In genomic region chr2:215368493-215368809, GRCh38 we compare ENCODE assay signal across 14 cellular contexts. TPM values are rescaled to one million over a fixed set of nuclear protein-coding genes. Genes with fewer than 3 reads are reported as not detected.
A peak's percentile ranks its signal among the peaks of the same experiment; 100 is the strongest.
DNase-seq lines count a peak whose midpoint lies in the region; ATAC-seq, FAIRE-seq and TF ChIP-seq lines count a peak whose summit lies in the region.
"Had no signal": no experiment of that assay in that cellular context is flagged by ENCODE, and none has a peak within 500 bp of the region (broad histone marks: within the 10 kb centered on the region; RNA-seq: fewer than 3 reads in every experiment).

No MANE protein-coding gene starts in this region.

- no peak overlapping the region for H3K9ac ChIP-seq in astrocyte (ENCODE audit: low read length)
- H3K9ac ChIP-seq in smooth muscle cell (ENCODE audit: low read depth) = no peak overlapping the region
- H3K9ac ChIP-seq: KMS-11 had no signal

- H3K9me3 ChIP-seq in astrocyte (ENCODE audit: insufficient read depth, low read depth, low read length) (no peaks in the 10 kb centered on the region), smooth muscle cell (replicated peaks; ENCODE audit: low read depth) (no peaks in the 10 kb centered on the region)

- peaks cover 53% of the 10 kb centered on the region for H3K4me1 Mint-ChIP-seq in astrocyte (ENCODE audit: low read depth, unreplicated experiment)
- H3K4me1 Mint-ChIP-seq: B cell had no signal

- H3K27me3 ChIP-seq in astrocyte (ENCODE audit: insufficient read depth, low read length) (no peaks in the 10 kb centered on the region), smooth muscle cell (ENCODE audit: low read depth) (no peaks in the 10 kb centered on the region)

- H4K20me1 ChIP-seq in astrocyte (ENCODE audit: insufficient read depth, low read length) (peaks cover 97% of the 10 kb centered on the region), smooth muscle cell (ENCODE audit: low read depth) (peaks cover 100% of the 10 kb centered on the region)

- no peak overlapping the region for H3K4me3 ChIP-seq in astrocyte (ENCODE audit: insufficient read depth, low read depth, low read length)
- H3K4me3 ChIP-seq in fibroblast of pulmonary artery (replicated peaks; ENCODE audit: low read depth, low read length) = no peak overlapping the region
- no peak overlapping the region for H3K4me3 ChIP-seq in smooth muscle cell

- H3K4me1 ChIP-seq in astrocyte (ENCODE audit: insufficient read depth, low read length) (peaks cover 12% of the 10 kb centered on the region), smooth muscle cell (ENCODE audit: low read depth) (no peaks in the 10 kb centered on the region)

- peak overlapping the region; percentile 27 for H3K4me3 Mint-ChIP-seq in astrocyte (ENCODE audit: unreplicated experiment)
- H3K4me3 Mint-ChIP-seq: B cell; CD4-positive, alpha-beta T cell had no signal

- no peaks in the 10 kb centered on the region for H3K9me3 Mint-ChIP-seq in astrocyte (ENCODE audit: unreplicated experiment)
- H3K9me3 Mint-ChIP-seq: CD4-positive, alpha-beta T cell had no signal

- ATAC-seq in HG03521 (IDR thresholded peaks at IDR 0.05; ENCODE audit: unreplicated experiment) = no peak
- ATAC-seq in HG02973 (IDR thresholded peaks at IDR 0.05; ENCODE audit: unreplicated experiment) = no peak

- peak; percentile 6 for DNase-seq in EH (ENCODE audit: low read depth)
- no peak for DNase-seq in astrocyte (ENCODE audit: low read depth)
- peak; percentile 4 for DNase-seq in fibroblast of pulmonary artery (ENCODE audit: low read depth)
- no peak for DNase-seq in smooth muscle cell (lab: John Stamatoyannopoulos, UW; ENCODE audit: unreplicated experiment)
- no peak for DNase-seq in cerebellar nuclear complex (lab: John Stamatoyannopoulos, UW)
- DNase-seq: C1 segment of cervical spinal cord; Calu3; CD4-positive, alpha-beta T cell; DMS 273 treated with DMSO at 0.1 percent for 48 hours had no signal

- FAIRE-seq in astrocyte (lab: Jason Lieb, UNC) = no peak
- FAIRE-seq: G401.6 had no signal

- TF ChIP-seq CTCF in astrocyte (IDR thresholded peaks at IDR 0.05; ENCODE audit: insufficient read depth, low read depth, low read length) = no peak
- TF ChIP-seq CTCF in fibroblast of pulmonary artery (IDR thresholded peaks at IDR 0.05; ENCODE audit: low read length, missing control alignments) = no peak
- TF ChIP-seq CTCF in smooth muscle cell (IDR thresholded peaks at IDR 0.05; ENCODE audit: borderline replicate concordance, insufficient read depth, poor library complexity, severe bottlenecking) = no peak

- H3K27ac ChIP-seq in astrocyte (ENCODE audit: low read depth, low read length) (peak overlapping the region; percentile 45), smooth muscle cell (ENCODE audit: low read depth) (peak overlapping the region; percentile 84)
- H3K27ac ChIP-seq: KMS-11 had no signal

- H3K79me2 ChIP-seq in astrocyte (ENCODE audit: insufficient read depth, low read length) (peaks cover 3% of the 10 kb centered on the region), smooth muscle cell (ENCODE audit: low read depth) (peaks cover 6% of the 10 kb centered on the region)

- H3K27me3 Mint-ChIP-seq in astrocyte (ENCODE audit: low read depth, unreplicated experiment) = no peaks in the 10 kb centered on the region
- H3K27me3 Mint-ChIP-seq: B cell; CD4-positive, alpha-beta T cell had no signal

- no peak overlapping the region for H2AFZ ChIP-seq in astrocyte (ENCODE audit: low read depth, low read length)
- H2AFZ ChIP-seq in smooth muscle cell (ENCODE audit: low read depth) = no peak overlapping the region

- peaks cover 94% of the 10 kb centered on the region for H3F3A ChIP-seq in smooth muscle cell (ENCODE audit: low read depth)

- H3K36me3 Mint-ChIP-seq in astrocyte (ENCODE audit: low read depth, unreplicated experiment) = peaks cover 47% of the 10 kb centered on the region

- peaks cover 96% of the 10 kb centered on the region for H3K36me3 ChIP-seq in astrocyte (ENCODE audit: insufficient read depth, low read length)
- H3K36me3 ChIP-seq in smooth muscle cell (ENCODE audit: low read depth) = peaks cover 82% of the 10 kb centered on the region

- H3K4me2 ChIP-seq in astrocyte (ENCODE audit: low read length) (no peak overlapping the region), smooth muscle cell (no peak overlapping the region)
- H3K4me2 ChIP-seq: KMS-11 had no signal

- H3K27ac Mint-ChIP-seq in astrocyte (ENCODE audit: unreplicated experiment) = peak overlapping the region; percentile 76
- H3K27ac Mint-ChIP-seq: B cell; CD4-positive, alpha-beta T cell had no signal

RNA-seq across cellular contexts. Expression of gene ATIC, which starts 56.6 kb away (rescaled TPM):
- 59.9 and 61.1 TPM in 2 replicates for total RNA-seq in astrocyte
- 10.7 and 28.3 TPM in 2 replicates for total RNA-seq in smooth muscle cell
- polyA plus RNA-seq in smooth muscle cell = 67.7 and 87.3 TPM in 2 replicates

Comparison
In these comparisons a context has a peak if more than half of its experiments do, and no peak if none do; other contexts are left out.
1. DNase-seq: peak in EH (single experiment) and fibroblast of pulmonary artery (single experiment); none in astrocyte (single experiment), smooth muscle cell (single experiment) and cerebellar nuclear complex (0 of 2).